20 cellular contexts compared by ENCODE assay signal in the genomic region with DNA sequence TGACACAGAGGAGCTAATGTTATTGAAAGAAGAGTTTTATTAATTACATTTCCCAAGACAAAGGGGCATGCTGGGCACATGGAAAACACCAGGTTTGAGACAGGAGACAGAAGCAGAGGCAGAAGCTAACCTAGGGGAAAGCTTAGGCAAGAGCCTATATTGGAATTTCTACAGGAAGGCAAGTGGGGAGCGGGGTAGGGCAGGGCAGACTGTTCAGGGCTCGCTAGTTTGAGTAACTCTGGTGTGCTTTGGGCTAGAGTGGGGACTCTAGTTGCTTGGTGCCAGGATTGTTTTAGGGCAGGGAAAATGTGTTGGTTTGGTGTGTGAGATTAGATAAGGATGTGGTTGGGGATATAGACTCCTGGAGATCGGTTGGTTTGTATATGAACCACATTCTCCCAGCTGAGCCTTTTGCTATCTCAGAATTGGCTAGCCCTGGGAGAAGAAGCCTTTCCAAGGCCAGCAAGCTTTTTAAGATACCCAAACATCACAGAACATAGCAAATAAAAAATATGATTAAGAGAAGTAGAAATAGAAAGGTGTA.
"Had no signal": no experiment of that assay in that cellular context is flagged by ENCODE, and none has a peak within 500 bp of the region (broad histone marks: within the 10 kb centered on the region; RNA-seq: fewer than 3 reads in every experiment).

No MANE protein-coding gene starts in this region.

- H3K27ac ChIP-seq: coronary artery, neutrophil, ovary, prostate gland, right atrium auricular region, spleen, testis, vagina had no signal

- H3K9me3 ChIP-seq: neutrophil, ovary, prostate gland, right atrium auricular region, spleen, testis, vagina had no signal

- H3K4me1 ChIP-seq: prostate gland, right atrium auricular region, spleen, testis, vagina had no signal

- H3K36me3 ChIP-seq: neutrophil, ovary, prostate gland, right atrium auricular region, spleen, vagina had no signal

- DNase-seq: activated CD8-positive, alpha-beta memory T cell treated with anti-CD3 and anti-CD28 coated beads for 24 hours; activated CD8-positive, alpha-beta memory T cell treated with anti-CD3 and anti-CD28 coated beads, Interleukin-2, amount 50 U/mL, for 4 hours; activated naive CD4-positive, alpha-beta T cell; activated naive CD8-positive, alpha-beta T cell treated with anti-CD3 and anti-CD28 coated beads for 36 hours; activated T-cell treated with anti-CD3 and anti-CD28 coated beads, Interleukin-2, amount 50 U/mL, for 4 hours; amniotic stem cell; foreskin fibroblast; immature natural killer cell; natural killer cell; ovary; spleen; stimulated activated CD4-positive, alpha-beta T cell treated with anti-CD3 and anti-CD28 coated beads, Interleukin-4, amount 100 ng/mL, for 1 hour; stimulated activated naive CD4-positive, alpha-beta T cell; testis had no signal

- H3K4me3 ChIP-seq: coronary artery, lung, ovary, prostate gland, right atrium auricular region, spleen, testis, vagina had no signal

- H3K27me3 ChIP-seq: neutrophil, ovary, right atrium auricular region, spleen, testis, vagina had no signal
